ENCODE assay signal across 20 cellular contexts in the genomic region with DNA sequence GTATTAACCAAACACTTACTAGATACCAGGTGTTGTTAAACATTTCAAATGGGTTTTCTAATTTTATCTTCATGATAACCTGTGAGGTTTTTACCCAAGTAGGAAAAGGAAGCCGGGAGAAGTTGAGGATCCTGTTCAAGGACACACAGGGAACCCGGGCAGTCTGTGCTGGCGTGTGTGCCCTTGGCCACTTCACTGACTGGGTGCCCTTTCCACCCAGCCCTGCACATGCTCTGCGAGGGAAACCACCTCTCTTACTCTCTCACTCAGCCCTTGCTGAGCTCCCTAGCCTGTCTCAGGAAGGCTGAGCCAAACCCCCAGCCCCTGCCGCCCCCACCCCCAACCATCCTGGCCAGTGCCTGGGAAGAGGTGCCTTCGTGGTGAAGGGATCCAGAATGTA. TPM values are rescaled to one million over a fixed set of nuclear protein-coding genes. Genes with fewer than 3 reads are reported as not detected.
DNase-seq lines count a peak whose midpoint lies in the region; ATAC-seq, FAIRE-seq and TF ChIP-seq lines count a peak whose summit lies in the region.
"Had no signal": no experiment of that assay in that cellular context is flagged by ENCODE, and none has a peak within 500 bp of the region (broad histone marks: within the 10 kb centered on the region; RNA-seq: fewer than 3 reads in every experiment).

No MANE protein-coding gene starts in this region.

- no peak for DNase-seq in stimulated activated naive CD8-positive, alpha-beta T cell treated with anti-CD3 and anti-CD28 coated beads, Interleukin-15, Interleukin-2, amounts not matched to agents 100 U/mL and 50 U/mL, for 24 hours
- DNase-seq in esophagus squamous epithelium (lab: John Stamatoyannopoulos, UW) (no peak), pancreas (peak in 1 of 6 donors; percentile 33), aorta (no peak)
- DNase-seq in stimulated activated CD4-positive, alpha-beta T cell treated with anti-CD3 and anti-CD28 coated beads, Interleukin-4, amount 100 ng/mL, for 24 hours: no peak
- DNase-seq: COR-L47; HCEC 1CT; KG1; NCI-H1436 treated with DMSO at 0.1 percent for 48 hours; nephron progenitor cell; right lobe of liver; stimulated activated naive CD4-positive, alpha-beta T cell; SW 1271 had no signal

- H3K9me3 ChIP-seq in esophagus squamous epithelium: no peaks in the 10 kb centered on the region
- no peaks in the 10 kb centered on the region for H3K9me3 ChIP-seq in pancreas
- no peaks in the 10 kb centered on the region for H3K9me3 ChIP-seq in aorta (ENCODE audit: control insufficient read depth, low read length)
- H3K9me3 ChIP-seq: right lobe of liver had no signal

- no peaks in the 10 kb centered on the region for H3K27me3 ChIP-seq in esophagus squamous epithelium
- no peaks in the 10 kb centered on the region for H3K27me3 ChIP-seq in pancreas
- H3K27me3 ChIP-seq in aorta (ENCODE audit: control insufficient read depth in 1 of 2, insufficient read depth in 2 of 2, low read length in 1 of 2): no peaks in the 10 kb centered on the region
- H3K27me3 ChIP-seq: right lobe of liver had no signal

- H3K36me3 Mint-ChIP-seq in stimulated activated naive CD8-positive, alpha-beta T cell treated with anti-CD3 and anti-CD28 coated beads, Interleukin-15, Interleukin-2, amounts not matched to agents 100 ng/mL and 50 ng/mL, for 24 hours (ENCODE audit: low read depth): no peaks in the 10 kb centered on the region

- H3K27ac ChIP-seq in esophagus squamous epithelium (peak overlapping the region; percentile 67 to 96 (median 93)), pancreas (no peak overlapping the region), aorta (ENCODE audit: low read depth in 1 of 2, low read length in 2 of 2) (peak overlapping the region; percentile 58 to 97)
- H3K27ac ChIP-seq: right lobe of liver had no signal

- TF ChIP-seq CTCF in esophagus squamous epithelium (IDR thresholded peaks at IDR 0.05) (no peak), pancreas (IDR thresholded peaks at IDR 0.05) (no peak)

- H3K9me3 Mint-ChIP-seq in stimulated activated naive CD8-positive, alpha-beta T cell treated with anti-CD3 and anti-CD28 coated beads, Interleukin-15, Interleukin-2, amounts not matched to agents 100 ng/mL and 50 ng/mL, for 24 hours: no peaks in the 10 kb centered on the region
- H3K9me3 Mint-ChIP-seq: nephron progenitor cell had no signal

- no peak for ATAC-seq in stimulated activated naive CD8-positive, alpha-beta T cell treated with anti-CD3 and anti-CD28 coated beads, Interleukin-15, Interleukin-2, amounts not matched to agents 100 U/mL and 50 U/mL, for 24 hours
- peak in 3 of 4 donors; percentile 33 to 73 (median 45) for ATAC-seq in pancreas
- ATAC-seq in aorta (ENCODE audit: low FRiP score): no peak
- ATAC-seq in GM18907 (IDR thresholded peaks at IDR 0.05; ENCODE audit: unreplicated experiment): no peak
- ATAC-seq in GM19328 (IDR thresholded peaks at IDR 0.05; ENCODE audit: unreplicated experiment): no peak
- ATAC-seq: activated CD4-positive, CD25-positive, alpha-beta regulatory T cell treated with anti-CD3 and anti-CD28 coated beads, Interleukin-2, amount 50 U/mL, for 24 hours; right lobe of liver had no signal

- no peak overlapping the region for H3K4me3 Mint-ChIP-seq in stimulated activated naive CD8-positive, alpha-beta T cell treated with anti-CD3 and anti-CD28 coated beads, Interleukin-15, Interleukin-2, amounts not matched to agents 100 ng/mL and 50 ng/mL, for 24 hours
- H3K4me3 Mint-ChIP-seq: nephron progenitor cell had no signal

- H3K4me3 ChIP-seq in esophagus squamous epithelium (no peak overlapping the region), pancreas (no peak overlapping the region), aorta (ENCODE audit: low read length in 2 of 2) (no peak overlapping the region)
- H3K4me3 ChIP-seq: right lobe of liver had no signal

- H3K4me1 ChIP-seq in esophagus squamous epithelium: peaks cover 20 to 80% (median 38%) of the 10 kb centered on the region in 3 donors
- H3K4me1 ChIP-seq in pancreas: no peaks in the 10 kb centered on the region
- H3K4me1 ChIP-seq in aorta (ENCODE audit: control insufficient read depth in 1 of 2, insufficient read depth in 2 of 2, low read length in 2 of 2): peaks cover 0 to 3% of the 10 kb centered on the region in 2 donors
- H3K4me1 ChIP-seq: right lobe of liver had no signal

- TF ChIP-seq POLR2A in esophagus squamous epithelium (IDR thresholded peaks at IDR 0.05): no peak

- peaks cover 27% of the 10 kb centered on the region for H3K4me1 Mint-ChIP-seq in stimulated activated naive CD8-positive, alpha-beta T cell treated with anti-CD3 and anti-CD28 coated beads, Interleukin-15, Interleukin-2, amounts not matched to agents 100 ng/mL and 50 ng/mL, for 24 hours (ENCODE audit: low read depth)

- peak overlapping the region; percentile 46 for H3K27ac Mint-ChIP-seq in stimulated activated naive CD8-positive, alpha-beta T cell treated with anti-CD3 and anti-CD28 coated beads, Interleukin-15, Interleukin-2, amounts not matched to agents 100 ng/mL and 50 ng/mL, for 24 hours
- H3K27ac Mint-ChIP-seq: nephron progenitor cell had no signal

- H3K27me3 Mint-ChIP-seq in stimulated activated naive CD8-positive, alpha-beta T cell treated with anti-CD3 and anti-CD28 coated beads, Interleukin-15, Interleukin-2, amounts not matched to agents 100 ng/mL and 50 ng/mL, for 24 hours: no peaks in the 10 kb centered on the region

- 73% methylated on average over 5 of the region's 6 CpGs for WGBS in esophagus squamous epithelium, 2 donors
- 23 to 33% methylated on average over 6 of the region's 6 CpGs for WGBS in pancreas, 2 donors
- WGBS in aorta, 2 donors: 86 to 90% methylated on average over 6 of the region's 6 CpGs

- FAIRE-seq in pancreas (lab: Jason Lieb, UNC): no peak

- H3K36me3 ChIP-seq in esophagus squamous epithelium (no peaks in the 10 kb centered on the region), pancreas (no peaks in the 10 kb centered on the region), aorta (ENCODE audit: control insufficient read depth in 1 of 2, insufficient read depth in 2 of 2, low read length in 1 of 2) (no peaks in the 10 kb centered on the region)
- H3K36me3 ChIP-seq: right lobe of liver had no signal

- intact Hi-C loops in esophagus squamous epithelium (cut with DNase I) (no loop called here), pancreas (cut with DNase I) (no loop called here), aorta (cut with DNase I) (loop anchor here in 1 of 2 donors (5.0 kb wide), 1 partner anchor 63 kb away; a partner anchor contains a TSS)

RNA-seq across cellular contexts. Expression of a gene that starts 51.8 kb away (rescaled TPM):
- not detected for total RNA-seq in esophagus squamous epithelium
- total RNA-seq in pancreas: not detected
- not detected for polyA plus RNA-seq in pancreas
- not detected for total RNA-seq in aorta
- polyA plus RNA-seq in aorta: not detected
- total RNA-seq: epithelial cell of proximal tubule, NCI-H460, right lobe of liver had no signal
- polyA plus RNA-seq: adipose tissue had no signal

Comparison
In these comparisons a context has a peak if more than half of its experiments do, and no peak if none do; other contexts are left out.
1. ATAC-seq: peak in pancreas (3 of 4); none in stimulated activated naive CD8-positive, alpha-beta T cell treated with anti-CD3 and anti-CD28 coated beads, Interleukin-15, Interleukin-2, amounts not matched to agents 100 U/mL and 50 U/mL, for 24 hours (single experiment), aorta (single experiment), GM18907 (single experiment) and GM19328 (single experiment).
2. H3K27ac ChIP-seq: peak in esophagus squamous epithelium (4 of 4) and aorta (2 of 2); none in pancreas (0 of 4).